8 cellular contexts compared by ENCODE assay signal in the genomic region with DNA sequence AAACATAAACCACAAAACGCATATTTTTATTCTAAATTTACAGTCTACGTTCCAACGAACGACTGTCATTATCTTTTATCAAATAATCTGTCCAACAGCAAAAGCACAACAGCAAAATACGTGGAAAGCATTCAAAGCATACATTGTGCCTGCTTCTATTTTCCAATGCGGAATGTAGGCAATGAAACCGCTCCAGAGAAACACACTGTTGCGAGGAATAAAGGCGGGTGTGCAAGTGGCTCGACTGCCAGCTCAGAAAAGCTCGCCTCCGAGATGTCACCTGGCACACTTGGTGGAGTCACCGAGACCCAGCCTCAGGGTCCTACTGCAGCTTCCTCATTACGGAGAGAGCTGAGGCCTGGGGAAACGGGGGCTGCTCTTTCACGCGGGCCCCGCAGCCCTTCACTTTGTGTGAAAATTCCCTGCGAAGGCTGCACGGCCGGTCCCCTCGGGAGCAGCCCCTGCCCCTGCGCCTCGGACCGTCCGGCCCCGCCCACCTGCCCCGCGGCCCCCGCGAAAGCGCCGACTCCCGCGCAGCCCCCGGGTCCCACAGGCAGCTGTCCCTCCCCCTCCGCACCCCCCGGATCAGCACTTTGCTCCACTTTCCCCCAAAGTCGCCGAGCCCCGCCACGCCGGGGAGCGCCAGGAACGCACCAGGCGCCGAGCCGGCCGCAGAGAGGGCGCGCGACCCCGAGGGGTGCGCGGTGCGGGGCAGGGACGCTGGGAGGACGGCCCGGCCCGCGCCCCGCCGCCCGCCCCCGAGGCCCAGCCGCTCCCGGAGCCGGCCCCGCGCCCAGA. TPM values are rescaled to one million over a fixed set of nuclear protein-coding genes. Genes with fewer than 3 reads are reported as not detected.
DNase-seq lines count a peak whose midpoint lies in the region; ATAC-seq and TF ChIP-seq lines count a peak whose summit lies in the region.

No MANE protein-coding gene starts in this region.

- intact Hi-C loops in right cardiac atrium (cut with DNase I) (loop anchor here in 1 of 4 donors (10.0 kb wide), 1 partner anchor 95 kb away; no protein-coding TSS in a partner anchor), prostate gland (cut with DNase I) (loop anchor here (5.0 kb wide), 1 partner anchor 123 kb away; a partner anchor contains a TSS), aorta (cut with DNase I) (loop anchor here (5.0 kb wide), 1 partner anchor 92 kb away; no protein-coding TSS in a partner anchor)

- TF ChIP-seq POLR2A in prostate gland (IDR thresholded peaks at IDR 0.05): no peak

- H3K4me3 ChIP-seq in HUES48 (ENCODE audit: low read depth, low read length): peak overlapping the region; percentile 70
- H3K4me3 ChIP-seq in right cardiac atrium (ENCODE audit: low read length): peak overlapping the region; percentile 99
- H3K4me3 ChIP-seq in prostate gland: peak overlapping the region; percentile 71 to 87
- peak overlapping the region; percentile 96 to 99 for H3K4me3 ChIP-seq in aorta (ENCODE audit: low read length in 2 of 2)

- H3K9ac ChIP-seq in HUES48 (ENCODE audit: low read depth, low read length): no peak overlapping the region

- H3K9me3 ChIP-seq in HUES48 (ENCODE audit: control insufficient read depth, insufficient read depth, low read length) (no peaks in the 10 kb centered on the region), right cardiac atrium (ENCODE audit: control insufficient read depth, low read length) (no peaks in the 10 kb centered on the region), prostate gland (no peaks in the 10 kb centered on the region), aorta (ENCODE audit: control insufficient read depth, low read length) (no peaks in the 10 kb centered on the region)

- ATAC-seq in SK-N-SH treated with all-trans-retinoic acid at 6 μM for 48 hours (peak; percentile 24; the same call in 1 of the 3 replicates), right cardiac atrium (peak; percentile 45 to 55), aorta (ENCODE audit: low FRiP score) (peak; percentile 62), GM18861 (IDR thresholded peaks at IDR 0.05; ENCODE audit: unreplicated experiment) (no peak)

- TF ChIP-seq CTCF in prostate gland (IDR thresholded peaks at IDR 0.05): no peak

- no peak overlapping the region for H3K27ac ChIP-seq in HUES48 (ENCODE audit: low read depth, low read length)
- peak overlapping the region; percentile 87 for H3K27ac ChIP-seq in right cardiac atrium (ENCODE audit: low read length)
- peak overlapping the region; percentile 75 to 76 for H3K27ac ChIP-seq in prostate gland
- H3K27ac ChIP-seq in aorta (ENCODE audit: low read depth in 1 of 2, low read length in 2 of 2): peak overlapping the region in 1 of 2 donors; percentile 41

- H3K4me1 ChIP-seq in HUES48 (ENCODE audit: control insufficient read depth, insufficient read depth, low read length): peaks cover 22% of the 10 kb centered on the region
- peaks cover 5% of the 10 kb centered on the region for H3K4me1 ChIP-seq in right cardiac atrium (ENCODE audit: control insufficient read depth, insufficient read depth, low read length)
- no peaks in the 10 kb centered on the region for H3K4me1 ChIP-seq in prostate gland (replicated peaks)
- no peaks in the 10 kb centered on the region for H3K4me1 ChIP-seq in aorta (ENCODE audit: control insufficient read depth in 1 of 2, insufficient read depth in 2 of 2, low read length in 2 of 2)

- H3K27me3 ChIP-seq in HUES48 (ENCODE audit: control insufficient read depth, insufficient read depth, low read length) (peaks cover 44% of the 10 kb centered on the region), right cardiac atrium (ENCODE audit: control insufficient read depth, insufficient read depth) (no peaks in the 10 kb centered on the region), prostate gland (replicated peaks; ENCODE audit: insufficient read depth) (no peaks in the 10 kb centered on the region), aorta (ENCODE audit: control insufficient read depth in 1 of 2, insufficient read depth in 2 of 2, low read length in 1 of 2) (no peaks in the 10 kb centered on the region)

- peak; percentile 46 for DNase-seq in DMS153 treated with DMSO at 0.1 percent for 48 hours (lab: John Stamatoyannopoulos, UW; ENCODE audit: unreplicated experiment)
- peak in 36 of 56 donors; percentile 8 to 70 (median 50) for DNase-seq in amygdala (lab: John Stamatoyannopoulos, UW)
- peak; percentile 45 to 76 (median 73) for DNase-seq in right cardiac atrium
- DNase-seq in prostate gland (ENCODE audit: low spot score): peak; percentile 68
- peak; percentile 69 to 80 for DNase-seq in aorta

- WGBS in right cardiac atrium: under 1% methylated on average over 70 of the region's 70 CpGs
- 2% methylated on average over 50 of the region's 70 CpGs for WGBS in prostate gland
- WGBS in aorta, 2 donors: 1% methylated on average over 48 to 70 of the region's 70 CpGs

- H3K36me3 ChIP-seq in HUES48 (ENCODE audit: control insufficient read depth, insufficient read depth, low read length): no peaks in the 10 kb centered on the region
- no peaks in the 10 kb centered on the region for H3K36me3 ChIP-seq in prostate gland
- no peaks in the 10 kb centered on the region for H3K36me3 ChIP-seq in aorta (ENCODE audit: control insufficient read depth in 1 of 2, insufficient read depth in 2 of 2, low read length in 1 of 2)

TF ChIP-seq in SK-N-SH treated with all-trans-retinoic acid at 6 μM for 48 hours, 23 proteins besides CTCF, POLR2A, EP300 and RAD21:
- TF ChIP-seq ZNF70 (CRISPR knock-in tag; IDR thresholded peaks at IDR 0.05) (no peak), ZC3H10 (CRISPR knock-in tag; IDR thresholded peaks at IDR 0.05) (no peak), ZFP30 (CRISPR knock-in tag; IDR thresholded peaks at IDR 0.05) (no peak), PPARA (CRISPR knock-in tag; IDR thresholded peaks at IDR 0.05; ENCODE audit: borderline replicate concordance) (no peak), RARB (CRISPR knock-in tag; IDR thresholded peaks at IDR 0.05) (no peak), TCF4 (CRISPR knock-in tag; IDR thresholded peaks at IDR 0.05; ENCODE audit: borderline replicate concordance) (no peak), CSDC2 (CRISPR knock-in tag; IDR thresholded peaks at IDR 0.05) (no peak), ZNF8 (CRISPR knock-in tag; IDR thresholded peaks at IDR 0.05) (no peak), GLIS3 (CRISPR knock-in tag; IDR thresholded peaks at IDR 0.05) (no peak)
- TF ChIP-seq, protein P1, sequence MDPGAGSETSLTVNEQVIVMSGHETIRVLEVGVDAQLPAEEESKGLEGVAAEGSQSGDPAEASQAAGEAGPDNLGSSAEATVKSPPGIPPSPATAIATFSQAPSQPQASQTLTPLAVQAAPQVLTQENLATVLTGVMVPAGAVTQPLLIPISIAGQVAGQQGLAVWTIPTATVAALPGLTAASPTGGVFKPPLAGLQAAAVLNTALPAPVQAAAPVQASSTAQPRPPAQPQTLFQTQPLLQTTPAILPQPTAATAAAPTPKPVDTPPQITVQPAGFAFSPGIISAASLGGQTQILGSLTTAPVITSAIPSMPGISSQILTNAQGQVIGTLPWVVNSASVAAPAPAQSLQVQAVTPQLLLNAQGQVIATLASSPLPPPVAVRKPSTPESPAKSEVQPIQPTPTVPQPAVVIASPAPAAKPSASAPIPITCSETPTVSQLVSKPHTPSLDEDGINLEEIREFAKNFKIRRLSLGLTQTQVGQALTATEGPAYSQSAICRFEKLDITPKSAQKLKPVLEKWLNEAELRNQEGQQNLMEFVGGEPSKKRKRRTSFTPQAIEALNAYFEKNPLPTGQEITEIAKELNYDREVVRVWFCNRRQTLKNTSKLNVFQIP (CRISPR knock-in tag; IDR thresholded peaks at IDR 0.05; ENCODE audit: borderline replicate concordance, low read depth): no peak
- TF ChIP-seq, protein P2, sequence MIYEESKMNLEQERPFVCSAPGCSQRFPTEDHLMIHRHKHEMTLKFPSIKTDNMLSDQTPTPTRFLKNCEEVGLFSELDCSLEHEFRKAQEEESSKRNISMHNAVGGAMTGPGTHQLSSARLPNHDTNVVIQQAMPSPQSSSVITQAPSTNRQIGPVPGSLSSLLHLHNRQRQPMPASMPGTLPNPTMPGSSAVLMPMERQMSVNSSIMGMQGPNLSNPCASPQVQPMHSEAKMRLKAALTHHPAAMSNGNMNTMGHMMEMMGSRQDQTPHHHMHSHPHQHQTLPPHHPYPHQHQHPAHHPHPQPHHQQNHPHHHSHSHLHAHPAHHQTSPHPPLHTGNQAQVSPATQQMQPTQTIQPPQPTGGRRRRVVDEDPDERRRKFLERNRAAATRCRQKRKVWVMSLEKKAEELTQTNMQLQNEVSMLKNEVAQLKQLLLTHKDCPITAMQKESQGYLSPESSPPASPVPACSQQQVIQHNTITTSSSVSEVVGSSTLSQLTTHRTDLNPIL (CRISPR knock-in tag; IDR thresholded peaks at IDR 0.05; ENCODE audit: low read depth): no peak

RNA-seq across cellular contexts. Expression of a gene that starts 0.7 kb away (rescaled TPM):
- total RNA-seq in right cardiac atrium (10 to 100 TPM; 23.5 to 37.2 (median 26.1) TPM), prostate gland (10 to 100 TPM; 14.0 to 20.4 TPM), aorta (10 to 100 TPM; 41.0 to 65.8 TPM)
- polyA plus RNA-seq in right cardiac atrium (5.2 TPM), aorta (10 to 100 TPM in 1 of 2 donors, 1 to 10 TPM in 1; 4.9 to 18.4 TPM)
